1 cellular context compared by ENCODE assay signal in the genomic region with DNA sequence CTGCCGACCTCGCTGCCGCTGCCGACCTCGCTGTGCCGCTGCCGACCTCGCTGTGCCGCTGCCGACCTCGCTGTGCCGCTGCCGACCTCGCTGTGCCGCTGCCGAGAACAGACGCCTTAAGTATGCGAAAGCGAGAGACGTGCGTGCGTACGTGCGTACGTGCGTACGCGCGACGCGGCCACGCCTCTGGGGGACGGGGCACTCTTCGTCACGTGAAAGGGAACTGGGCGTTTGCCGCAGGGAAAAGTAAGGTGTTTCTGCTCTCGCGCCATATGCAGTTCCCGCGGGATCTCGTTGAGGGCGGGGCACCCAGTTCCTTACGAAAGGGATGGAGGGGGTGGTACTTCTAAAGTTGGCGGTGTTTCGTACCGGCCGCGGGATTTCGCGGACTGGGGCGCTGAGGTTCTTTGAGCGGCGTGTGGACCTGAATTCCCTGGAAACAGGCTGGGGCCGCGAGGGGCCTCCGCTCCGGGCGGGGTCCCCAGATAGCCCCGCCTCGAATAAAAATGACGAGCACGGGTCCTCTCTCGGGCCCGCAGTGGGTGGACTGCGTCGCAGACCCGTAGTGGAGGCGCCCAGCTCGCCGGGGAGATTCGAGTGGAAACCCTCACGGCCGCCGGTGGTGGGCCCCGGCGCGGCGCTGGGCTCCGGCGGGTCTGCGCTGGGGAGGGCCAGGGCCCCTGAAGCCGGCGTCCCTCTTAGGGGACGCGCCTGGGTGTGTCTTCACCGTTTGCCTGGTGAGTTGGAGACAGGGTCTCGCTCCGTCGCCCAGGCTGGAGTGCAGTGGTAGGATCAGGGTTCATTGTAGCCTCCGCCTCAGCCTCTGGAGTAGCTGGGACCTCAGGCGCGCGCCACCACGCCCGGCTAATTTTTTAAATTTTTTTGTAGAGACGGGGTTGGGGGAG.
TF ChIP-seq lines count a peak whose summit lies in the region.

A gene (minus strand): TSS at position 94 of the 905 bp plus-strand sequence. CDS start 167 bp downstream, outside the sequence.

TF ChIP-seq in GM23338, 12 proteins besides CTCF, POLR2A, EP300 and RAD21 (continued from another document):
- TF ChIP-seq, protein P1, sequence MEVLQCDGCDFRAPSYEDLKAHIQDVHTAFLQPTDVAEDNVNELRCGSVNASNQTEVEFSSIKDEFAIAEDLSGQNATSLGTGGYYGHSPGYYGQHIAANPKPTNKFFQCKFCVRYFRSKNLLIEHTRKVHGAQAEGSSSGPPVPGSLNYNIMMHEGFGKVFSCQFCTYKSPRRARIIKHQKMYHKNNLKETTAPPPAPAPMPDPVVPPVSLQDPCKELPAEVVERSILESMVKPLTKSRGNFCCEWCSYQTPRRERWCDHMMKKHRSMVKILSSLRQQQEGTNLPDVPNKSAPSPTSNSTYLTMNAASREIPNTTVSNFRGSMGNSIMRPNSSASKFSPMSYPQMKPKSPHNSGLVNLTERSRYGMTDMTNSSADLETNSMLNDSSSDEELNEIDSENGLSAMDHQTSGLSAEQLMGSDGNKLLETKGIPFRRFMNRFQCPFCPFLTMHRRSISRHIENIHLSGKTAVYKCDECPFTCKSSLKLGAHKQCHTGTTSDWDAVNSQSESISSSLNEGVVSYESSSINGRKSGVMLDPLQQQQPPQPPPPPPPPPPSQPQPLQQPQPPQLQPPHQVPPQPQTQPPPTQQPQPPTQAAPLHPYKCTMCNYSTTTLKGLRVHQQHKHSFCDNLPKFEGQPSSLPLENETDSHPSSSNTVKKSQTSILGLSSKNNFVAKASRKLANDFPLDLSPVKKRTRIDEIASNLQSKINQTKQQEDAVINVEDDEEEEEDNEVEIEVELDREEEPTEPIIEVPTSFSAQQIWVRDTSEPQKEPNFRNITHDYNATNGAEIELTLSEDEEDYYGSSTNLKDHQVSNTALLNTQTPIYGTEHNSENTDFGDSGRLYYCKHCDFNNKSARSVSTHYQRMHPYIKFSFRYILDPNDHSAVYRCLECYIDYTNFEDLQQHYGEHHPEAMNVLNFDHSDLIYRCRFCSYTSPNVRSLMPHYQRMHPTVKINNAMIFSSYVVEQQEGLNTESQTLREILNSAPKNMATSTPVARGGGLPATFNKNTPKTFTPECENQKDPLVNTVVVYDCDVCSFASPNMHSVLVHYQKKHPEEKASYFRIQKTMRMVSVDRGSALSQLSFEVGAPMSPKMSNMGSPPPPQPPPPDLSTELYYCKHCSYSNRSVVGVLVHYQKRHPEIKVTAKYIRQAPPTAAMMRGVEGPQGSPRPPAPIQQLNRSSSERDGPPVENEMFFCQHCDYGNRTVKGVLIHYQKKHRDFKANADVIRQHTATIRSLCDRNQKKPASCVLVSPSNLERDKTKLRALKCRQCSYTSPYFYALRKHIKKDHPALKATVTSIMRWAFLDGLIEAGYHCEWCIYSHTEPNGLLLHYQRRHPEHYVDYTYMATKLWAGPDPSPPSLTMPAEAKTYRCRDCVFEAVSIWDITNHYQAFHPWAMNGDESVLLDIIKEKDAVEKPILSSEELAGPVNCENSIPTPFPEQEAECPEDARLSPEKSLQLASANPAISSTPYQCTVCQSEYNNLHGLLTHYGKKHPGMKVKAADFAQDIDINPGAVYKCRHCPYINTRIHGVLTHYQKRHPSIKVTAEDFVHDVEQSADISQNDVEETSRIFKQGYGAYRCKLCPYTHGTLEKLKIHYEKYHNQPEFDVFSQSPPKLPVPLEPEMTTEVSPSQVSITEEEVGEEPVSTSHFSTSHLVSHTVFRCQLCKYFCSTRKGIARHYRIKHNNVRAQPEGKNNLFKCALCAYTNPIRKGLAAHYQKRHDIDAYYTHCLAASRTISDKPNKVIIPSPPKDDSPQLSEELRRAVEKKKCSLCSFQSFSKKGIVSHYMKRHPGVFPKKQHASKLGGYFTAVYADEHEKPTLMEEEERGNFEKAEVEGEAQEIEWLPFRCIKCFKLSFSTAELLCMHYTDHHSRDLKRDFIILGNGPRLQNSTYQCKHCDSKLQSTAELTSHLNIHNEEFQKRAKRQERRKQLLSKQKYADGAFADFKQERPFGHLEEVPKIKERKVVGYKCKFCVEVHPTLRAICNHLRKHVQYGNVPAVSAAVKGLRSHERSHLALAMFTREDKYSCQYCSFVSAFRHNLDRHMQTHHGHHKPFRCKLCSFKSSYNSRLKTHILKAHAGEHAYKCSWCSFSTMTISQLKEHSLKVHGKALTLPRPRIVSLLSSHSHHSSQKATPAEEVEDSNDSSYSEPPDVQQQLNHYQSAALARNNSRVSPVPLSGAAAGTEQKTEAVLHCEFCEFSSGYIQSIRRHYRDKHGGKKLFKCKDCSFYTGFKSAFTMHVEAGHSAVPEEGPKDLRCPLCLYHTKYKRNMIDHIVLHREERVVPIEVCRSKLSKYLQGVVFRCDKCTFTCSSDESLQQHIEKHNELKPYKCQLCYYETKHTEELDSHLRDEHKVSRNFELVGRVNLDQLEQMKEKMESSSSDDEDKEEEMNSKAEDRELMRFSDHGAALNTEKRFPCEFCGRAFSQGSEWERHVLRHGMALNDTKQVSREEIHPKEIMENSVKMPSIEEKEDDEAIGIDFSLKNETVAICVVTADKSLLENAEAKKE (CRISPR knock-in tag; IDR thresholded peaks at IDR 0.05), result no peak
- peak; percentile 86 for TF ChIP-seq CREB1 (CRISPR knock-in tag; IDR thresholded peaks at IDR 0.05; ENCODE audit: low read depth)
